ENCODE assay signal across 28 cellular contexts in the genomic region with DNA sequence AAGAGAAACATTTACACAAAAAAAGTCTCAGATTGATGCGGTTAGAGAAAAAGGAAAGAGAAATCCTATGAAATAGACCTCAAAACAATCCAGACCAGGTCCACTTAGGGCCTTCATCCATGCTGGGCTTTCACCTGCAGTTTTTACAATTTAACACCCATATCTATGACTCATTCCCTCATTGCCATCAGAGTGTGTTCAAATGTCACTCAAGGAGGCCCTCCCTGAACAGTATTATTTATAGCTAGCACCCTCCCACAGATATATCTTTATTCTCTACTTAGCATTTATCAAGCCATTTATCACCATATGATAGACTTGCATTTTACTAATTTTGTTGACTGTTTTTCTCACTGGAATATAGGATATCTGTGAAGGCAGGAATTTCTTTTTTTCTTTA. TPM values are rescaled to one million over a fixed set of nuclear protein-coding genes. Genes with fewer than 3 reads are reported as not detected.
A peak's percentile ranks its signal among the peaks of the same experiment; 100 is the strongest.
DNase-seq lines count a peak whose midpoint lies in the region; ATAC-seq, FAIRE-seq and TF ChIP-seq lines count a peak whose summit lies in the region.
"Had no signal": no experiment of that assay in that cellular context is flagged by ENCODE, and none has a peak within 500 bp of the region (broad histone marks: within the 10 kb centered on the region; RNA-seq: fewer than 3 reads in every experiment).

No MANE protein-coding gene starts in this region.

- WGBS in GM12878 (ENCODE audit: insufficient coverage, insufficient replicate concordance, low lambda C conversion rate, missing lambda C conversion rate), result 38% methylated on average over 1 of the region's 1 CpG

- no peaks in the 10 kb centered on the region for H3K27me3 ChIP-seq in breast epithelium
- no peaks in the 10 kb centered on the region for H3K27me3 ChIP-seq in PC-3 (ENCODE audit: low read length)
- H3K27me3 ChIP-seq in GM12878 (replicated peaks in 1 of 2; ENCODE audit: control insufficient read depth in 2 of 2, insufficient read depth in 2 of 2, low read length in 1 of 2), result no peaks in the 10 kb centered on the region
- H3K27me3 ChIP-seq: gastrocnemius medialis, uterus had no signal

- no peak overlapping the region for H3K4me3 Mint-ChIP-seq in MCF 10A (ENCODE audit: unreplicated experiment)
- H3K4me3 Mint-ChIP-seq: activated naive CD4-positive, alpha-beta T cell treated with anti-CD3 and anti-CD28 coated beads for 36 hours; CD14-positive monocyte; neural crest cell had no signal

- peak overlapping the region; percentile 47 for H3K9ac ChIP-seq in PC-3 (ENCODE audit: low read length)
- no peak overlapping the region for H3K9ac ChIP-seq in GM12878 (ENCODE audit: control insufficient read depth, insufficient read depth, low read length)

- no peak overlapping the region for H3K4me3 ChIP-seq in breast epithelium
- no peak overlapping the region for H3K4me3 ChIP-seq in PC-3 (ENCODE audit: low read length)
- H3K4me3 ChIP-seq in GM12878, result no peak overlapping the region
- H3K4me3 ChIP-seq: gastrocnemius medialis, lung, uterus had no signal

- POLR2A ChIA-PET in MCF 10A (lab: Yijun Ruan, JAX), result interaction anchor here (0.6 kb wide), 1 partner anchor 377 kb away, joined by 3 read pairs; no protein-coding TSS in a partner anchor
- POLR2A ChIA-PET in PC-3 (lab: Charles Lee; ENCODE audit: unreplicated experiment), result interaction anchor here (0.7 kb wide), 1 partner anchor 135 kb away, joined by 3 read pairs; no protein-coding TSS in a partner anchor
- POLR2A ChIA-PET in GM12878 (lab: Charles Lee), result no interaction called here

- ATAC-seq in PC-3 (peak; percentile 38), GM12878 (peak; percentile 75)
- ATAC-seq: gastrocnemius medialis had no signal

- no peak overlapping the region for H3K27ac Mint-ChIP-seq in MCF 10A (ENCODE audit: low read depth, unreplicated experiment)
- H3K27ac Mint-ChIP-seq: CD14-positive monocyte had no signal

- no peaks in the 10 kb centered on the region for H3K36me3 Mint-ChIP-seq in MCF 10A (ENCODE audit: insufficient read depth, unreplicated experiment)
- H3K36me3 Mint-ChIP-seq: CD14-positive monocyte had no signal

- in situ Hi-C loops in GM12878 (cut with MboI), result no loop called here

- TF ChIP-seq CTCF in MCF 10A (IDR thresholded peaks at IDR 0.05; ENCODE audit: unreplicated experiment), result no peak
- TF ChIP-seq CTCF in breast epithelium (IDR thresholded peaks at IDR 0.05), result no peak
- TF ChIP-seq CTCF in PC-3 (conservative IDR thresholded peaks at IDR 0.05; ENCODE audit: low read depth, low read length), result no peak
- TF ChIP-seq CTCF in GM12878 (IDR thresholded peaks at IDR 0.05 in 2 of 3, conservative IDR thresholded peaks at IDR 0.05 in 1 of 3; ENCODE audit: control insufficient read depth in 2 of 3, extremely low read depth in 1 of 3, insufficient read depth in 1 of 3, low read depth in 3 of 3, low read length in 3 of 3), result no peak

- TF ChIP-seq POLR2A in breast epithelium (IDR thresholded peaks at IDR 0.05) (no peak), GM12878 (IDR thresholded peaks at IDR 0.05; ENCODE audit: low read depth, low read length) (no peak)

- intact Hi-C loops in MCF 10A (cut with micrococcal nuclease) (no loop called here), breast epithelium (cut with DNase I; ENCODE audit: low total_unique reads) (no loop called here), PC-3 (cut with micrococcal nuclease) (no loop called here), GM12878 (cut with micrococcal nuclease; ENCODE audit: unreplicated experiment) (no loop called here)

- H3K36me3 ChIP-seq in breast epithelium (no peaks in the 10 kb centered on the region), PC-3 (ENCODE audit: low read depth, low read length) (no peaks in the 10 kb centered on the region), GM12878 (ENCODE audit: control insufficient read depth in 2 of 2, insufficient read depth in 2 of 2, low read length in 1 of 2) (no peaks in the 10 kb centered on the region)
- H3K36me3 ChIP-seq: gastrocnemius medialis, uterus had no signal

- H3K4me1 ChIP-seq in breast epithelium (no peaks in the 10 kb centered on the region), PC-3 (ENCODE audit: insufficient read depth, low read length) (peaks cover 41% of the 10 kb centered on the region), GM12878 (ENCODE audit: control insufficient read depth, insufficient read depth, low read length) (no peaks in the 10 kb centered on the region)
- H3K4me1 ChIP-seq: gastrocnemius medialis, uterus had no signal

- DNase-seq in MCF 10A (ENCODE audit: unreplicated experiment) (peak; percentile 2), breast epithelium (ENCODE audit: low spot score in 2 of 2) (no peak), PC-3 (peak; percentile 56), GM12878 (ENCODE audit: low read depth, low spot score) (no peak), NCI-H2196 treated with DMSO at 0.1 percent for 48 hours (lab: John Stamatoyannopoulos, UW; ENCODE audit: unreplicated experiment) (no peak), DMS114 treated with DMSO at 0.1 percent for 48 hours (lab: John Stamatoyannopoulos, UW; ENCODE audit: unreplicated experiment) (no peak), hepatic stellate cell (ENCODE audit: low spot score) (no peak), NCI-H1092 treated with DMSO at 0.1 percent for 48 hours (lab: John Stamatoyannopoulos, UW) (no peak)
- DNase-seq: activated CD4-positive, alpha-beta T cell treated with anti-CD3 and anti-CD28 coated beads for 48 hours; activated CD8-positive, alpha-beta memory T cell treated with anti-CD3 and anti-CD28 coated beads, Interleukin-2, amount 50 U/mL, for 48 hours; activated naive CD4-positive, alpha-beta T cell treated with anti-CD3 and anti-CD28 coated beads for 36 hours; effector CD4-positive, alpha-beta T cell; gastrocnemius medialis; KBM-7; NCI-H187; NCI-H774; SHP77 treated with DMSO at 0.1 percent for 48 hours; uterus had no signal

- H2AFZ ChIP-seq in PC-3 (ENCODE audit: low read length), result no peak overlapping the region
- H2AFZ ChIP-seq in GM12878 (ENCODE audit: control insufficient read depth, low read depth, low read length), result no peak overlapping the region

- peaks cover 4% of the 10 kb centered on the region for H3F3A ChIP-seq in PC-3 (ENCODE audit: low read length, unreplicated experiment)

- SMC1A ChIA-PET in GM12878 (lab: Charles Lee; ENCODE audit: uncharacterized antibody, unreplicated experiment), result interaction anchor here (1.2 to 1.3 kb wide), 2 partner anchors 29 to 129 kb away, joined by 3 read pairs; partner anchors contain the start of gene KRTAP22-2

- no peak for FAIRE-seq in GM12878 (lab: Jason Lieb, UNC)
- FAIRE-seq: GM18507, islet of Langerhans had no signal

- H3K27me3 Mint-ChIP-seq in MCF 10A (ENCODE audit: insufficient read depth, unreplicated experiment), result peaks cover 23% of the 10 kb centered on the region

- H3K9me2 ChIP-seq in PC-3 (replicated peaks; ENCODE audit: low read length), result no peaks in the 10 kb centered on the region

- RAD21 ChIA-PET in GM12878 (lab: Charles Lee; ENCODE audit: unreplicated experiment), result interaction anchor here (1.2 kb wide), 1 partner anchor 12 kb away, joined by 4 read pairs; no protein-coding TSS in a partner anchor

- BruUV-seq in MCF 10A (replicated peaks; lab: Mats Ljungman, UMichigan) (no TSS peak), PC-3 (replicated peaks; lab: Mats Ljungman, UMichigan) (no TSS peak), GM12878 (replicated peaks; lab: Mats Ljungman, UMichigan) (no TSS peak)

- H4K20me1 ChIP-seq in PC-3 (ENCODE audit: low read length) (no peaks in the 10 kb centered on the region), GM12878 (ENCODE audit: control insufficient read depth, insufficient read depth) (no peaks in the 10 kb centered on the region)

- no peaks in the 10 kb centered on the region for H3K9me3 ChIP-seq in breast epithelium
- H3K9me3 ChIP-seq in PC-3 (ENCODE audit: low read length), result no peaks in the 10 kb centered on the region
- H3K9me3 ChIP-seq in GM12878 (replicated peaks; ENCODE audit: control insufficient read depth, insufficient read depth, low read length), result no peaks in the 10 kb centered on the region
- H3K9me3 ChIP-seq: gastrocnemius medialis, uterus had no signal

- no peak for TF ChIP-seq EP300 in GM12878 (IDR thresholded peaks at IDR 0.05; ENCODE audit: borderline replicate concordance in 1 of 2, control insufficient read depth in 1 of 2, low read depth in 2 of 2, low read length in 2 of 2)

- H3K27ac ChIP-seq in breast epithelium (no peak overlapping the region), PC-3 (ENCODE audit: low read length) (peak overlapping the region; percentile 90), GM12878 (ENCODE audit: control insufficient read depth, insufficient read depth) (no peak overlapping the region)
- H3K27ac ChIP-seq: gastrocnemius medialis, uterus had no signal

- CTCF ChIA-PET in MCF 10A (lab: Yijun Ruan, JAX), result interaction anchor here (0.7 to 0.9 kb wide), 2 partner anchors 43 to 218 kb away, joined by 3 read pairs; no protein-coding TSS in a partner anchor
- CTCF ChIA-PET in PC-3 (lab: Charles Lee), result no interaction called here
- CTCF ChIA-PET in GM12878 (lab: Yijun Ruan, JAX), result interaction anchor here (1.5 kb wide), 1 partner anchor 214 kb away, joined by 3 read pairs; no protein-coding TSS in a partner anchor

- no peaks in the 10 kb centered on the region for H3K9me3 Mint-ChIP-seq in MCF 10A (ENCODE audit: unreplicated experiment)

- H3K79me2 ChIP-seq in PC-3 (ENCODE audit: low read length) (no peaks in the 10 kb centered on the region), GM12878 (ENCODE audit: control insufficient read depth, insufficient read depth, low read length) (no peaks in the 10 kb centered on the region)

- no peak for TF ChIP-seq RAD21 in GM12878 (IDR thresholded peaks at IDR 0.05; ENCODE audit: insufficient read depth, low read depth, low read length)

- H3K4me2 ChIP-seq in PC-3 (ENCODE audit: low read length) (peak overlapping the region; percentile 63), GM12878 (ENCODE audit: control insufficient read depth, insufficient read depth) (no peak overlapping the region)

- peaks cover 16% of the 10 kb centered on the region for H3K4me1 Mint-ChIP-seq in MCF 10A (ENCODE audit: insufficient read depth, unreplicated experiment)
- H3K4me1 Mint-ChIP-seq: CD14-positive monocyte, neural crest cell had no signal

RNA-seq across cellular contexts. Expression of gene KRTAP21-3, which starts 0.8 kb away (rescaled TPM):
- not detected in 2 replicates for total RNA-seq in MCF 10A (2022)
- total RNA-seq in breast epithelium, result not detected
- total RNA-seq in PC-3 (2014; rRNA removed), result not detected in 2 replicates
- not detected in 2 replicates for total RNA-seq in GM12878 (2013; cell fraction: nucleolus; rRNA removed)
- total RNA-seq in GM12878 (2014; rRNA removed), result not detected in 2 replicates
- total RNA-seq in GM12878 (2014; rRNA removed; fragmentation: Illumina TruSeq; extraction: Trizol), result not detected in 2 replicates
- total RNA-seq in GM12878 (2021), result not detected in 2 replicates
- polyA plus RNA-seq in GM12878 (2011; ENCODE audit: low read depth), result not detected
- polyA plus RNA-seq in GM12878 (2011; rRNA removed), result not detected in 2 replicates
- not detected in 2 replicates for polyA plus RNA-seq in GM12878 (2011; cell fraction: cytosol; rRNA removed)
- not detected in 2 replicates for polyA plus RNA-seq in GM12878 (2011; cell fraction: nucleus; rRNA removed)
- not detected in 2 replicates for polyA plus RNA-seq in GM12878 (2012)
- polyA plus RNA-seq in GM12878 (2014; fragmentation: Illumina TruSeq; extraction: Trizol), result not detected in 2 replicates
- not detected for polyA plus RNA-seq in GM12878 (2014; fragmentation: Nextera tagmentation; extraction: Ambion mirVana)
- polyA plus RNA-seq in GM12878 (2014; rRNA removed), result not detected in 2 replicates
- not detected for polyA plus RNA-seq in GM12878 (2016; fragmentation: Nextera tagmentation; extraction: Ambion mirVana)
- not detected in 2 replicates for polyA minus RNA-seq in GM12878 (2011; rRNA and poly(A)+ RNA removed)
- polyA minus RNA-seq in GM12878 (2011; cell fraction: cytosol; rRNA and poly(A)+ RNA removed), result not detected in 2 replicates
- polyA minus RNA-seq in GM12878 (2011; cell fraction: nucleus; rRNA and poly(A)+ RNA removed), result not detected in 2 replicates
- total RNA-seq: activated naive CD4-positive, alpha-beta T cell treated with anti-CD3 and anti-CD28 coated beads for 36 hours; cerebellum; gastrocnemius medialis; HT-29; lung; neural crest cell; posterior vena cava; temporal lobe; uterus had no signal
- polyA plus RNA-seq: CD14-positive monocyte, esophagus, lung had no signal

RNA-seq across cellular contexts. Expression of gene KRTAP21-2, which starts 27.7 kb away (rescaled TPM):
- not detected in 2 replicates for total RNA-seq in MCF 10A (2022)
- not detected for total RNA-seq in breast epithelium
- not detected in 2 replicates for total RNA-seq in PC-3 (2014; rRNA removed)
- total RNA-seq in GM12878 (2013; cell fraction: nucleolus; rRNA removed), result not detected in 2 replicates
- not detected in 2 replicates for total RNA-seq in GM12878 (2014; rRNA removed)
- total RNA-seq in GM12878 (2014; rRNA removed; fragmentation: Illumina TruSeq; extraction: Trizol), result not detected in 2 replicates
- total RNA-seq in GM12878 (2021), result not detected in 2 replicates
- not detected for polyA plus RNA-seq in GM12878 (2011; ENCODE audit: low read depth)
- polyA plus RNA-seq in GM12878 (2011; rRNA removed), result not detected in 2 replicates
- not detected in 2 replicates for polyA plus RNA-seq in GM12878 (2011; cell fraction: cytosol; rRNA removed)
- polyA plus RNA-seq in GM12878 (2011; cell fraction: nucleus; rRNA removed), result not detected in 2 replicates
- polyA plus RNA-seq in GM12878 (2012), result not detected in 2 replicates
- polyA plus RNA-seq in GM12878 (2014; fragmentation: Illumina TruSeq; extraction: Trizol), result not detected in 2 replicates
- polyA plus RNA-seq in GM12878 (2014; fragmentation: Nextera tagmentation; extraction: Ambion mirVana), result not detected
- polyA plus RNA-seq in GM12878 (2014; rRNA removed), result not detected in 2 replicates
- not detected for polyA plus RNA-seq in GM12878 (2016; fragmentation: Nextera tagmentation; extraction: Ambion mirVana)
- not detected in 2 replicates for polyA minus RNA-seq in GM12878 (2011; rRNA and poly(A)+ RNA removed)
- not detected in 2 replicates for polyA minus RNA-seq in GM12878 (2011; cell fraction: cytosol; rRNA and poly(A)+ RNA removed)
- polyA minus RNA-seq in GM12878 (2011; cell fraction: nucleus; rRNA and poly(A)+ RNA removed), result not detected in 2 replicates
- total RNA-seq: activated naive CD4-positive, alpha-beta T cell treated with anti-CD3 and anti-CD28 coated beads for 36 hours; cerebellum; gastrocnemius medialis; HT-29; lung; neural crest cell; posterior vena cava; temporal lobe; uterus had no signal
- polyA plus RNA-seq: CD14-positive monocyte, esophagus, lung had no signal

RNA-seq across cellular contexts. Expression of gene KRTAP21-1, which starts 35.8 kb away (rescaled TPM):
- total RNA-seq in MCF 10A (2022), result not detected in 2 replicates
- not detected for total RNA-seq in breast epithelium
- total RNA-seq in PC-3 (2014; rRNA removed), result not detected in 2 replicates
- 1.2 TPM in 1 of 2 replicates, not detected in the other for total RNA-seq in GM12878 (2013; cell fraction: nucleolus; rRNA removed)
- not detected in 2 replicates for total RNA-seq in GM12878 (2014; rRNA removed)
- not detected in 2 replicates for total RNA-seq in GM12878 (2014; rRNA removed; fragmentation: Illumina TruSeq; extraction: Trizol)
- not detected in 2 replicates for total RNA-seq in GM12878 (2021)
- polyA plus RNA-seq in GM12878 (2011; ENCODE audit: low read depth), result not detected
- not detected in 2 replicates for polyA plus RNA-seq in GM12878 (2011; rRNA removed)
- not detected in 2 replicates for polyA plus RNA-seq in GM12878 (2011; cell fraction: cytosol; rRNA removed)
- not detected in 2 replicates for polyA plus RNA-seq in GM12878 (2011; cell fraction: nucleus; rRNA removed)
- polyA plus RNA-seq in GM12878 (2012), result not detected in 2 replicates
- polyA plus RNA-seq in GM12878 (2014; fragmentation: Illumina TruSeq; extraction: Trizol), result not detected in 2 replicates
- polyA plus RNA-seq in GM12878 (2014; fragmentation: Nextera tagmentation; extraction: Ambion mirVana), result not detected
- polyA plus RNA-seq in GM12878 (2014; rRNA removed), result not detected in 2 replicates
- not detected for polyA plus RNA-seq in GM12878 (2016; fragmentation: Nextera tagmentation; extraction: Ambion mirVana)
- not detected in 2 replicates for polyA minus RNA-seq in GM12878 (2011; rRNA and poly(A)+ RNA removed)
- not detected in 2 replicates for polyA minus RNA-seq in GM12878 (2011; cell fraction: cytosol; rRNA and poly(A)+ RNA removed)
- not detected in 2 replicates for polyA minus RNA-seq in GM12878 (2011; cell fraction: nucleus; rRNA and poly(A)+ RNA removed)
- total RNA-seq: activated naive CD4-positive, alpha-beta T cell treated with anti-CD3 and anti-CD28 coated beads for 36 hours; cerebellum; gastrocnemius medialis; HT-29; lung; neural crest cell; posterior vena cava; temporal lobe; uterus had no signal
- polyA plus RNA-seq: CD14-positive monocyte, esophagus, lung had no signal

Comparison
In these comparisons a context has a peak if more than half of its experiments do, and no peak if none do; other contexts are left out.
1. DNase-seq: peak in MCF 10A (single experiment) and PC-3 (single experiment); none in breast epithelium (0 of 2), GM12878 (single experiment), NCI-H2196 treated with DMSO at 0.1 percent for 48 hours (single experiment), DMS114 treated with DMSO at 0.1 percent for 48 hours (single experiment), hepatic stellate cell (single experiment) and NCI-H1092 treated with DMSO at 0.1 percent for 48 hours (single experiment).